Comparison of ENCODE assay signal across 13 cellular contexts in the genomic region with DNA sequence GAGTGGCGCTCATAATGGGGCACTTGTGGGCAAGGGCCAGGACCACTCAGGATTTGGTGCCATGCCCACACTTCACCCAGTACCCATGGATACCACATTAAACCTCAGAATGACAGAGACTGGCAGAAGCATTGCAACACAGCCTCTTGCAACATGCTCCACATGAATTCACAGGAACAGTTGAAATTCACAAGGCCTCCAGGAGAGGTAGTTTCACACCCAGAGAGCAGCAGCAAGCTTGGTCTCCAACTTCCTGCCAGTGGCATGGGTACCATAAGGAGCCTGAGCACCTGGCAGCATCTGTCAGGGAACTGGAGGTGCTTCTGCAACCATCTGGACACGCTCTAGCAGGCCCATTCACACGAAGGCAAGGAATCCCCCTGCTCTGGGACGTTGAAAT.
DNase-seq lines count a peak whose midpoint lies in the region; ATAC-seq, FAIRE-seq and TF ChIP-seq lines count a peak whose summit lies in the region.
"Had no signal": no experiment of that assay in that cellular context is flagged by ENCODE, and none has a peak within 500 bp of the region (broad histone marks: within the 10 kb centered on the region; RNA-seq: fewer than 3 reads in every experiment).

No MANE protein-coding gene starts in this region.

- WGBS in K562 (ENCODE audit: insufficient coverage, low coverage, missing lambda C conversion rate), result 0% methylated on average over 4 of the region's 4 CpGs

- peaks cover 25% of the 10 kb centered on the region for H3K4me1 Mint-ChIP-seq in Calu3 (ENCODE audit: low read depth, unreplicated experiment)

- in situ Hi-C loops in K562 (cut with MboI), result no loop called here

- H3K9ac ChIP-seq in K562 (ENCODE audit: insufficient read depth in 1 of 2, low read depth in 2 of 2, low read length in 2 of 2), result no peak overlapping the region
- H3K9ac ChIP-seq: BLaER1 had no signal

- TF ChIP-seq CTCF in Calu3 (IDR thresholded peaks at IDR 0.05; ENCODE audit: unreplicated experiment) (no peak), K562 (IDR thresholded peaks at IDR 0.05 in 2 of 3, conservative IDR thresholded peaks at IDR 0.05 in 1 of 3; ENCODE audit: insufficient read depth in 2 of 3, low read depth in 1 of 3, low read length in 3 of 3) (no peak), left lung (IDR thresholded peaks at IDR 0.05) (no peak)

- no peak overlapping the region for H3K27ac Mint-ChIP-seq in Calu3 (ENCODE audit: unreplicated experiment)

- H3K36me3 ChIP-seq in K562 (ENCODE audit: control insufficient read depth, insufficient read depth, low read length), result no peaks in the 10 kb centered on the region
- H3K36me3 ChIP-seq in left lung, result no peaks in the 10 kb centered on the region
- H3K36me3 ChIP-seq: BLaER1, prostate gland had no signal

- H3K9me1 ChIP-seq in K562 (ENCODE audit: control insufficient read depth, insufficient read depth, low read length), result no peaks in the 10 kb centered on the region

- no peak overlapping the region for H3K4me3 ChIP-seq in K562
- no peak overlapping the region for H3K4me3 ChIP-seq in left lung
- H3K4me3 ChIP-seq: BLaER1, prostate gland had no signal

- no peak for FAIRE-seq in K562 (lab: Jason Lieb, UNC)
- FAIRE-seq: astrocyte, endothelial cell of umbilical vein had no signal

- H2AFZ ChIP-seq in K562 (ENCODE audit: low read depth, low read length), result no peak overlapping the region

- H3K9me3 ChIP-seq in K562 (replicated peaks; ENCODE audit: control insufficient read depth, insufficient read depth, low read depth, low read length), result no peaks in the 10 kb centered on the region
- no peaks in the 10 kb centered on the region for H3K9me3 ChIP-seq in left lung
- H3K9me3 ChIP-seq: BLaER1, prostate gland had no signal

- peaks cover 2% of the 10 kb centered on the region for H3K9me3 Mint-ChIP-seq in Calu3 (ENCODE audit: low read depth, unreplicated experiment)

- H3K27me3 Mint-ChIP-seq in Calu3 (ENCODE audit: unreplicated experiment), result no peaks in the 10 kb centered on the region

- intact Hi-C loops in Calu3 (cut with micrococcal nuclease; ENCODE audit: unreplicated experiment), result no loop called here
- intact Hi-C loops in K562 (cut with micrococcal nuclease), result no loop called here
- intact Hi-C loops in left lung (cut with DNase I), result no loop called here

- no peaks in the 10 kb centered on the region for H3K36me3 Mint-ChIP-seq in Calu3 (ENCODE audit: insufficient read depth, unreplicated experiment)

- no TSS peak for BruUV-seq in Calu3 (replicated peaks; lab: Mats Ljungman, UMichigan)
- no TSS peak for BruUV-seq in K562 (replicated peaks; lab: Mats Ljungman, UMichigan)

- TF ChIP-seq EP300 in K562 (IDR thresholded peaks at IDR 0.05; ENCODE audit: low read length), result no peak

- no peak for TF ChIP-seq POLR2A in K562 (conservative IDR thresholded peaks at IDR 0.05)

- H3K4me2 ChIP-seq in K562 (ENCODE audit: insufficient read depth, low read length), result no peak overlapping the region
- H3K4me2 ChIP-seq: BLaER1 had no signal

- POLR2A ChIA-PET in K562 (lab: Yijun Ruan, JAX), result interaction anchor here (0.5 kb wide), 1 partner anchor 688 kb away, joined by 3 read pairs; no protein-coding TSS in a partner anchor

- H3K4me3 Mint-ChIP-seq in Calu3 (ENCODE audit: low read depth, unreplicated experiment), result no peak overlapping the region

- ATAC-seq in K562, result no peak
- peak; percentile 91 for ATAC-seq in left lung
- no peak for ATAC-seq in GM18909 (IDR thresholded peaks at IDR 0.05; ENCODE audit: poor library complexity, unreplicated experiment)
- ATAC-seq in HG02571 (IDR thresholded peaks at IDR 0.05; ENCODE audit: unreplicated experiment), result no peak

- no peak for TF ChIP-seq RAD21 in K562 (CRISPR knock-in tag; conservative IDR thresholded peaks at IDR 0.05 in 1 of 2, IDR thresholded peaks at IDR 0.05 in 1 of 2)

- H3K79me2 ChIP-seq in K562 (ENCODE audit: control insufficient read depth, insufficient read depth, low read length), result no peaks in the 10 kb centered on the region

- H3K27ac ChIP-seq in K562 (ENCODE audit: extremely low read depth, low read depth, low read length) (no peak overlapping the region), left lung (no peak overlapping the region)
- H3K27ac ChIP-seq: BLaER1, prostate gland had no signal

- H3K27me3 ChIP-seq in K562 (ENCODE audit: control insufficient read depth in 2 of 2, insufficient read depth in 2 of 2, low read length in 2 of 2) (peaks cover 0 to 13% of the 10 kb centered on the region in 2 experiments; a peak in 4 of 5 replicates), left lung (no peaks in the 10 kb centered on the region)
- H3K27me3 ChIP-seq: BLaER1 had no signal

- no peaks in the 10 kb centered on the region for H3K4me1 ChIP-seq in K562 (replicated peaks in 1 of 2; ENCODE audit: control insufficient read depth in 2 of 2, insufficient read depth in 2 of 2, low read length in 2 of 2)
- H3K4me1 ChIP-seq in left lung, result no peaks in the 10 kb centered on the region
- H3K4me1 ChIP-seq: BLaER1, prostate gland had no signal

- no peaks in the 10 kb centered on the region for H4K20me1 ChIP-seq in K562 (replicated peaks; ENCODE audit: control insufficient read depth, insufficient read depth, low read length)
- H4K20me1 ChIP-seq: BLaER1 had no signal

- CTCF ChIA-PET in Calu3 (lab: Charles Lee), result no interaction called here
- CTCF ChIA-PET in K562 (lab: Yijun Ruan, JAX; ENCODE audit: low intra/inter-chr PET ratio), result no interaction called here

- DNase-seq in Calu3, result peak; percentile 18
- peak; percentile 53 for DNase-seq in MV-4-11 (lab: John Stamatoyannopoulos, UW)
- DNase-seq in K562 (ENCODE audit: extremely low read depth in 1 of 4, low spot score in 3 of 4), result no peak
- DNase-seq in left lung, result peak in 1 of 2 donors; percentile 72
- DNase-seq in activated CD4-positive, alpha-beta T cell treated with anti-CD3 and anti-CD28 coated beads for 4 hours, result no peak
- no peak for DNase-seq in activated naive CD4-positive, alpha-beta T cell treated with anti-CD3 and anti-CD28 coated beads, Interleukin-2, amount 50 U/mL, for 16 hours
- DNase-seq: NCI-H510A had no signal

TF ChIP-seq in K562, 482 proteins besides CTCF, POLR2A, EP300 and RAD21:
- no peak for TF ChIP-seq ZNF785 (CRISPR knock-in tag; IDR thresholded peaks at IDR 0.05)
- TF ChIP-seq, protein P1, sequence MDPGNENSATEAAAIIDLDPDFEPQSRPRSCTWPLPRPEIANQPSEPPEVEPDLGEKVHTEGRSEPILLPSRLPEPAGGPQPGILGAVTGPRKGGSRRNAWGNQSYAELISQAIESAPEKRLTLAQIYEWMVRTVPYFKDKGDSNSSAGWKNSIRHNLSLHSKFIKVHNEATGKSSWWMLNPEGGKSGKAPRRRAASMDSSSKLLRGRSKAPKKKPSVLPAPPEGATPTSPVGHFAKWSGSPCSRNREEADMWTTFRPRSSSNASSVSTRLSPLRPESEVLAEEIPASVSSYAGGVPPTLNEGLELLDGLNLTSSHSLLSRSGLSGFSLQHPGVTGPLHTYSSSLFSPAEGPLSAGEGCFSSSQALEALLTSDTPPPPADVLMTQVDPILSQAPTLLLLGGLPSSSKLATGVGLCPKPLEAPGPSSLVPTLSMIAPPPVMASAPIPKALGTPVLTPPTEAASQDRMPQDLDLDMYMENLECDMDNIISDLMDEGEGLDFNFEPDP (CRISPR knock-in tag; IDR thresholded peaks at IDR 0.05), result no peak
- no peak for TF ChIP-seq SLC30A9 (CRISPR knock-in tag; IDR thresholded peaks at IDR 0.05)
- peak; percentile 59 for TF ChIP-seq CEBPB (tag; IDR thresholded peaks at IDR 0.05)

Comparison
In these comparisons a context has a peak if more than half of its experiments do, and no peak if none do; other contexts are left out.
1. DNase-seq: peak in Calu3 (single experiment) and MV-4-11 (single experiment); none in K562 (0 of 4), activated CD4-positive, alpha-beta T cell treated with anti-CD3 and anti-CD28 coated beads for 4 hours (0 of 2) and activated naive CD4-positive, alpha-beta T cell treated with anti-CD3 and anti-CD28 coated beads, Interleukin-2, amount 50 U/mL, for 16 hours (single experiment).